ENCODE assay signal across 8 cellular contexts in genomic region chr9:97985058-97985861, GRCh38. TPM values are rescaled to one million over a fixed set of nuclear protein-coding genes. Genes with fewer than 3 reads are reported as not detected.
DNase-seq lines count a peak whose midpoint lies in the region; ATAC-seq and TF ChIP-seq lines count a peak whose summit lies in the region.

No MANE protein-coding gene starts in this region.

- H3K79me2 ChIP-seq in DOHH2 (ENCODE audit: control insufficient read depth, low read length), result peaks cover 90% of the 10 kb centered on the region

- 16 to 37% methylated on average over 27 to 44 of the region's 59 CpGs for WGBS in body of pancreas, 2 donors

- H3K36me3 ChIP-seq in DOHH2 (ENCODE audit: control insufficient read depth, low read length) (peaks cover 63% of the 10 kb centered on the region), Peyer's patch (no peaks in the 10 kb centered on the region), body of pancreas (replicated peaks in 1 of 2; ENCODE audit: insufficient read depth in 1 of 2, low read depth in 2 of 2) (no peaks in the 10 kb centered on the region), left lung (no peaks in the 10 kb centered on the region)

- H3K27ac ChIP-seq in DOHH2 (ENCODE audit: low read depth, low read length), result peak overlapping the region; percentile 88
- peak overlapping the region; percentile 98 to 100 (median 99) for H3K27ac ChIP-seq in Peyer's patch
- H3K27ac ChIP-seq in body of pancreas, result peak overlapping the region; percentile 88 to 97 (median 96)
- peak overlapping the region; percentile 96 to 98 for H3K27ac ChIP-seq in left lung

- DNase-seq in HCEC 1CT (peak; percentile 26), Peyer's patch (peak in 1 of 3 donors; percentile 51), body of pancreas (peak in 1 of 4 donors; percentile 21), left lung (no peak), left lobe of liver (ENCODE audit: low spot score) (no peak), SHP77 treated with DMSO at 0.1 percent for 48 hours (lab: John Stamatoyannopoulos, UW) (no peak)
- DNase-seq in stimulated activated CD8-positive, alpha-beta memory T cell treated with anti-CD3 and anti-CD28 coated beads, Interleukin-2, amount 100 ng/mL, for 1 hour (ENCODE audit: low read depth in 2 of 2), result peak; percentile 8 to 16

- no peak for TF ChIP-seq POLR2A in Peyer's patch (IDR thresholded peaks at IDR 0.05)
- no peak for TF ChIP-seq POLR2A in body of pancreas (IDR thresholded peaks at IDR 0.05)

- H3K27me3 ChIP-seq in DOHH2 (ENCODE audit: control insufficient read depth, low read length) (no peaks in the 10 kb centered on the region), Peyer's patch (no peaks in the 10 kb centered on the region), body of pancreas (no peaks in the 10 kb centered on the region), left lung (no peaks in the 10 kb centered on the region)

- H3K9me3 ChIP-seq in DOHH2 (ENCODE audit: control insufficient read depth, insufficient read depth, low read length) (no peaks in the 10 kb centered on the region), Peyer's patch (no peaks in the 10 kb centered on the region), body of pancreas (no peaks in the 10 kb centered on the region), left lung (no peaks in the 10 kb centered on the region)

- peaks cover 10% of the 10 kb centered on the region for H3F3A ChIP-seq in DOHH2 (ENCODE audit: control insufficient read depth, insufficient read depth)

- intact Hi-C loops in body of pancreas (cut with DNase I) (loop anchor here (10.0 kb wide), 1 partner anchor 50 kb away; no protein-coding TSS in a partner anchor), left lung (cut with DNase I) (no loop called here)

- H3K4me3 ChIP-seq in DOHH2 (ENCODE audit: low read length), result peak overlapping the region; percentile 81
- H3K4me3 ChIP-seq in Peyer's patch, result peak overlapping the region; percentile 89 to 100 (median 98)
- no peak overlapping the region for H3K4me3 ChIP-seq in body of pancreas
- peak overlapping the region; percentile 88 to 94 for H3K4me3 ChIP-seq in left lung

- no peaks in the 10 kb centered on the region for H3K9me2 ChIP-seq in DOHH2 (replicated peaks; ENCODE audit: control insufficient read depth, low read length)

- H3K4me1 ChIP-seq in DOHH2 (ENCODE audit: control insufficient read depth, low read length) (peaks cover 74% of the 10 kb centered on the region), Peyer's patch (peaks cover 3 to 30% (median 12%) of the 10 kb centered on the region in 4 donors), body of pancreas (peaks cover 48% of the 10 kb centered on the region), left lung (peaks cover 25 to 66% of the 10 kb centered on the region in 2 donors)

- TF ChIP-seq CTCF in DOHH2 (IDR thresholded peaks at IDR 0.05; ENCODE audit: low read depth, low read length, poor library complexity, severe bottlenecking), result no peak
- no peak for TF ChIP-seq CTCF in Peyer's patch (IDR thresholded peaks at IDR 0.05)
- TF ChIP-seq CTCF in body of pancreas (IDR thresholded peaks at IDR 0.05), result no peak
- no peak for TF ChIP-seq CTCF in left lung (IDR thresholded peaks at IDR 0.05)

- ATAC-seq in body of pancreas, result peak; percentile 1
- ATAC-seq in left lung, result peak; percentile 3
- no peak for ATAC-seq in left lobe of liver

- peak overlapping the region; percentile 99 for H3K4me2 ChIP-seq in DOHH2 (ENCODE audit: low read length)

- peaks cover 23% of the 10 kb centered on the region; the same call in 1 of the 2 replicates for H4K20me1 ChIP-seq in DOHH2 (ENCODE audit: control insufficient read depth, insufficient read depth, low read depth, low read length)

RNA-seq across cellular contexts. Expression of gene ANP32B, which starts 2.1 kb away (rescaled TPM):
- total RNA-seq in Peyer's patch (10 to 100 TPM; 25.4 to 57.8 (median 36.6) TPM), body of pancreas (10 to 100 TPM; 38.4 to 65.9 TPM), left lung (100 to 1,000 TPM in 1 of 2 donors, 10 to 100 TPM in 1; 84.9 to 108 TPM), left lobe of liver (29.0 TPM)

RNA-seq across cellular contexts. Expression of gene HEMGN, which starts 47.3 kb away (rescaled TPM):
- total RNA-seq in Peyer's patch, result not detected
- not detected for total RNA-seq in body of pancreas
- total RNA-seq in left lung, result under 1 TPM; 0.15 to 0.16 TPM
- total RNA-seq in left lobe of liver, result 0.33 TPM

Comparison
In these comparisons a context has a peak if more than half of its experiments do, and no peak if none do; other contexts are left out.
1. H3K4me3 ChIP-seq: peak in DOHH2 (single experiment), Peyer's patch (4 of 4) and left lung (2 of 2); none in body of pancreas (0 of 2).
2. DNase-seq: peak in HCEC 1CT (single experiment) and stimulated activated CD8-positive, alpha-beta memory T cell treated with anti-CD3 and anti-CD28 coated beads, Interleukin-2, amount 100 ng/mL, for 1 hour (2 of 2); none in left lung (0 of 2), left lobe of liver (single experiment) and SHP77 treated with DMSO at 0.1 percent for 48 hours (single experiment).
3. Peak in every context shown above with its lines, with median percentiles within 50 percentile points of each other: H3K27ac ChIP-seq.